Comparison of ENCODE assay signal across 8 cellular contexts in the genomic region with DNA sequence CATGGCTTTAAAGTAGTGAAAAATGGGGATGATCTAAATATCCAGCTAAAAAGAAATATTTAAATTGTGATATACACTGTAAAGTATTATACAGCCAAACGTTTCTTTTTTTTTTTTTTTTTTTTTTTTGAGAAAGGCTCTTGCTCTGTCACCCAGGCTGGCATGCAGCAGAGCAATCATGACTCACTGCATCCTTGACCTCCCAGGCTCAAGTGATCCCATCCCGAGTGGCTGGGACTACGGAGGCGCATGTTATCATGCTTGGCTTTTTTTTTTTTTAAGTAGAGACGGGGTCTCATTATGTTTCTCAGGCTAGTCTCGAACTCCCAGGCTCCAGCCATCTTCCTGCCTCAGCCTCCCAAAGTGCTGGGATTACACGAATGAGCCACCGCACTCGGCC. TPM values are rescaled to one million over a fixed set of nuclear protein-coding genes. Genes with fewer than 3 reads are reported as not detected.
DNase-seq lines count a peak whose midpoint lies in the region; ATAC-seq and TF ChIP-seq lines count a peak whose summit lies in the region.

No MANE protein-coding gene starts in this region.

- DNase-seq in HS-27A (ENCODE audit: low read depth): peak; percentile 77
- DNase-seq in adrenal gland: peak; percentile 69 to 89 (median 87)
- peak; percentile 18 for DNase-seq in iPS-NIHi7 (ENCODE audit: extremely low spot score)
- peak; percentile 81 to 89 for DNase-seq in thyroid gland
- no peak for DNase-seq in NOMO-1 treated with DMSO at 0.1 percent for 48 hours (lab: John Stamatoyannopoulos, UW; ENCODE audit: unreplicated experiment)
- DNase-seq in activated CD4-positive, CD25-positive, alpha-beta regulatory T cell treated with anti-CD3 and anti-CD28 coated beads, Interleukin-2, amount 50 U/mL, for 72 hours: no peak
- no peak for DNase-seq in HuH-7 (ENCODE audit: low spot score)

- H3K4me1 ChIP-seq in adrenal gland (replicated peaks in 1 of 2) (peaks cover 47 to 59% of the 10 kb centered on the region in 2 donors), thyroid gland (peaks cover 10 to 19% of the 10 kb centered on the region in 2 donors)

- intact Hi-C loops in adrenal gland (cut with DNase I) (no loop called here), thyroid gland (cut with DNase I) (no loop called here)

- H3K4me3 ChIP-seq in adrenal gland (no peak overlapping the region), thyroid gland (replicated peaks in 1 of 3) (no peak overlapping the region)

- H3K36me3 ChIP-seq in adrenal gland (replicated peaks in 1 of 2) (no peaks in the 10 kb centered on the region), thyroid gland (no peaks in the 10 kb centered on the region)

- TF ChIP-seq POLR2A in adrenal gland (IDR thresholded peaks at IDR 0.05) (no peak), thyroid gland (IDR thresholded peaks at IDR 0.05) (no peak), GM18505 (IDR thresholded peaks at IDR 0.05; ENCODE audit: borderline replicate concordance, extremely low read depth, insufficient read depth, insufficient read length) (no peak)

- no peak for ATAC-seq in GM18505 (IDR thresholded peaks at IDR 0.05; ENCODE audit: unreplicated experiment)

- H3K9me3 ChIP-seq in adrenal gland (replicated peaks in 1 of 3) (no peaks in the 10 kb centered on the region), thyroid gland (no peaks in the 10 kb centered on the region)

- 37 to 44% (median 40%) methylated on average over 9 of the region's 9 CpGs for WGBS in adrenal gland, 4 donors
- WGBS in thyroid gland, 2 donors: 44 to 53% methylated on average over 9 of the region's 9 CpGs

- TF ChIP-seq CTCF in adrenal gland (IDR thresholded peaks at IDR 0.05) (no peak), thyroid gland (IDR thresholded peaks at IDR 0.05) (no peak)

- no peaks in the 10 kb centered on the region for H3K27me3 ChIP-seq in adrenal gland
- H3K27me3 ChIP-seq in thyroid gland: no peaks in the 10 kb centered on the region

- peak overlapping the region; percentile 70 to 84 (median 79) for H3K27ac ChIP-seq in adrenal gland
- H3K27ac ChIP-seq in thyroid gland: peak overlapping the region; percentile 58 to 65 (median 58)

RNA-seq across cellular contexts. Expression of gene SMIM14, which starts 17.1 kb away (rescaled TPM):
- total RNA-seq in adrenal gland (100 to 1,000 TPM in 6 of 8 donors, 10 to 100 TPM in 2; 59.3 to 160 (median 126) TPM), thyroid gland (10 to 100 TPM; 52.1 to 72.3 (median 59.2) TPM)
- 100 to 1,000 TPM in 1 of 3 donors, 10 to 100 TPM in 2; 24.1 to 117 (median 27.1) TPM for polyA plus RNA-seq in adrenal gland

Comparison
In these comparisons a context has a peak if more than half of its experiments do, and no peak if none do; other contexts are left out.
1. DNase-seq: peak in HS-27A (single experiment), adrenal gland (7 of 7), iPS-NIHi7 (single experiment) and thyroid gland (2 of 2); none in NOMO-1 treated with DMSO at 0.1 percent for 48 hours (single experiment), activated CD4-positive, CD25-positive, alpha-beta regulatory T cell treated with anti-CD3 and anti-CD28 coated beads, Interleukin-2, amount 50 U/mL, for 72 hours (single experiment) and HuH-7 (single experiment).